ENCODE assay signal across 13 cellular contexts in the genomic region with DNA sequence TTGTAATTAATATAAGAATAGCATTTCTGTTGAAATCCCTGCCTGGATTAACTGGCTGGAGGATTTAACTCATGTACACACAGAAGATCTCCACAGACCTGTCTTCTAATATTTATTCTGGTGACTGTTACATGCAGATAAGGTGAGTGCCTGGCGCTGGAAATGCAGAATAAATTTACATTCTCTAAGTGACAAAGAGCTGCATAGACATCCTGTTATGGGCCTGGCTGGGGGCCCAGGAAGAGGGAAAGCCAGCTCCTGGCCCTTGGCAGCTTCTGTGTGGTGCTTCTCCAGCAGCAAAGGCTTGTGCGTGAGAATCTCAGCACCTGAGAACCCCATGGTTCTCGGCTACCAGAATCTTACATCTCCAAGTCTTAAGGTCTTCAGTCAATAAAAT.
DNase-seq lines count a peak whose midpoint lies in the region; ATAC-seq and TF ChIP-seq lines count a peak whose summit lies in the region.
"Had no signal": no experiment of that assay in that cellular context is flagged by ENCODE, and none has a peak within 500 bp of the region (broad histone marks: within the 10 kb centered on the region; RNA-seq: fewer than 3 reads in every experiment).

No MANE protein-coding gene starts in this region.

- in situ Hi-C loops in GM23248 (cut with MboI) = loop anchor here (25.0 kb wide), 1 partner anchor 446 kb away; the partner anchor contains the start of genes MECR and PTPRU

- 28 to 33% methylated on average over 3 of the region's 3 CpGs for WGBS in GM23248 (ENCODE audit: low coverage in 1 of 2, low lambda C conversion rate in 2 of 2, missing lambda C conversion rate in 2 of 2), 2 experiments

- H3K9me3 ChIP-seq in GM23248 (ENCODE audit: low read depth) (no peaks in the 10 kb centered on the region), PC-3 (ENCODE audit: low read length) (no peaks in the 10 kb centered on the region)
- H3K9me3 ChIP-seq: heart right ventricle, tibial nerve had no signal

- DNase-seq in A172 (ENCODE audit: low spot score) (peak; percentile 11), GM23248 (peak; percentile 53), PC-3 (peak; percentile 83), iris pigment epithelial cell (ENCODE audit: low read depth) (peak; percentile 18), H4 (ENCODE audit: low spot score) (no peak), CD1c-positive myeloid dendritic cell (ENCODE audit: extremely low spot score) (no peak), AG20443 (ENCODE audit: low spot score) (no peak)
- DNase-seq: activated CD8-positive, alpha-beta T cell treated with anti-CD3 and anti-CD28 coated beads, Interleukin-2, amount 10 ng/mL, durations not matched to agents 7 days and 5 days; NCI-H748 treated with DMSO at 0.1 percent for 48 hours; T-helper 1 cell had no signal

- POLR2A ChIA-PET in PC-3 (lab: Charles Lee; ENCODE audit: unreplicated experiment) = interaction anchor here (0.5 to 0.7 kb wide), 2 partner anchors 243 to 1036 kb away, joined by 3 to 6 read pairs; no protein-coding TSS in a partner anchor

- no peaks in the 10 kb centered on the region for H3K9me2 ChIP-seq in GM23248 (ENCODE audit: insufficient read depth)
- H3K9me2 ChIP-seq in PC-3 (replicated peaks; ENCODE audit: low read length) = no peaks in the 10 kb centered on the region

- peaks cover 26% of the 10 kb centered on the region for H3K4me1 ChIP-seq in GM23248 (ENCODE audit: insufficient read depth)
- H3K4me1 ChIP-seq in PC-3 (ENCODE audit: insufficient read depth, low read length) = peaks cover 29% of the 10 kb centered on the region
- H3K4me1 ChIP-seq: tibial nerve had no signal

- no peaks in the 10 kb centered on the region for H3K36me3 ChIP-seq in GM23248 (ENCODE audit: low read depth)
- H3K36me3 ChIP-seq in PC-3 (ENCODE audit: low read depth, low read length) = no peaks in the 10 kb centered on the region
- H3K36me3 ChIP-seq: heart right ventricle, tibial nerve had no signal

- H3K4me2 ChIP-seq in GM23248 (ENCODE audit: unreplicated experiment) = no peak overlapping the region
- H3K4me2 ChIP-seq in PC-3 (ENCODE audit: low read length) = peak overlapping the region; percentile 65

- H3F3A ChIP-seq in GM23248 (ENCODE audit: insufficient read depth) (peaks cover 16% of the 10 kb centered on the region), PC-3 (ENCODE audit: low read length, unreplicated experiment) (no peaks in the 10 kb centered on the region)

- CTCF ChIA-PET in PC-3 (lab: Charles Lee) = interaction anchor here (0.6 kb wide), 2 partner anchors 31 to 351 kb away, joined by 3 read pairs; no protein-coding TSS in a partner anchor

- ATAC-seq in PC-3 (peak; percentile 93), HG03521 (IDR thresholded peaks at IDR 0.05; ENCODE audit: unreplicated experiment) (no peak)
- ATAC-seq: activated CD8-positive, alpha-beta T cell treated with anti-CD3 and anti-CD28 coated beads, Interleukin-2, amount 10 ng/mL, durations not matched to agents 7 days and 5 days had no signal

- H2AFZ ChIP-seq in GM23248 = no peak overlapping the region
- peak overlapping the region; percentile 29; the same call in 1 of the 2 replicates for H2AFZ ChIP-seq in PC-3 (ENCODE audit: low read length)

- no TSS peak for BruUV-seq in PC-3 (replicated peaks; lab: Mats Ljungman, UMichigan)

- no peak overlapping the region for H3K4me3 ChIP-seq in GM23248
- no peak overlapping the region for H3K4me3 ChIP-seq in PC-3 (ENCODE audit: low read length)
- H3K4me3 ChIP-seq: heart right ventricle, tibial nerve had no signal

- H3K79me2 ChIP-seq in GM23248 (ENCODE audit: insufficient read depth) = no peaks in the 10 kb centered on the region
- no peaks in the 10 kb centered on the region for H3K79me2 ChIP-seq in PC-3 (ENCODE audit: low read length)

- H4K20me1 ChIP-seq in GM23248 (ENCODE audit: insufficient read depth) = no peaks in the 10 kb centered on the region
- H4K20me1 ChIP-seq in PC-3 (ENCODE audit: low read length) = no peaks in the 10 kb centered on the region

- intact Hi-C loops in PC-3 (cut with micrococcal nuclease) = loop anchor here (1.0 to 2.0 kb wide), 2 partner anchors 44 to 113 kb away; no protein-coding TSS in a partner anchor

- no peak for TF ChIP-seq CTCF in PC-3 (conservative IDR thresholded peaks at IDR 0.05; ENCODE audit: low read depth, low read length)

- H3K9ac ChIP-seq in GM23248 = no peak overlapping the region
- no peak overlapping the region for H3K9ac ChIP-seq in PC-3 (ENCODE audit: low read length)

- H3K27ac ChIP-seq in GM23248 = no peak overlapping the region
- peak overlapping the region; percentile 60 for H3K27ac ChIP-seq in PC-3 (ENCODE audit: low read length)
- H3K27ac ChIP-seq: heart right ventricle, tibial nerve had no signal

- H3K27me3 ChIP-seq in GM23248 (replicated peaks; ENCODE audit: insufficient read depth) (no peaks in the 10 kb centered on the region), PC-3 (ENCODE audit: low read length) (no peaks in the 10 kb centered on the region)
- H3K27me3 ChIP-seq: tibial nerve had no signal

Comparison
In these comparisons a context has a peak if more than half of its experiments do, and no peak if none do; other contexts are left out.
1. DNase-seq: peak in A172 (single experiment), GM23248 (single experiment), PC-3 (single experiment) and iris pigment epithelial cell (single experiment); none in H4 (single experiment), CD1c-positive myeloid dendritic cell (single experiment) and AG20443 (single experiment).